Comparison of ENCODE assay signal across 8 cellular contexts in genomic region chr1:44212355-44213221, GRCh38. TPM values are rescaled to one million over a fixed set of nuclear protein-coding genes. Genes with fewer than 3 reads are reported as not detected.
DNase-seq lines count a peak whose midpoint lies in the region; ATAC-seq and TF ChIP-seq lines count a peak whose summit lies in the region.

No MANE protein-coding gene starts in this region.

- ATAC-seq in activated naive CD4-positive, alpha-beta T cell treated with anti-CD3 and anti-CD28 coated beads, Interleukin-2, amount 50 U/mL, for 72 hours: peak; percentile 49 to 63
- ATAC-seq in left lung (no peak), GM21737 (IDR thresholded peaks at IDR 0.05; ENCODE audit: unreplicated experiment) (no peak)

- peak; percentile 12 for DNase-seq in activated gamma-delta T cell treated with anti-CD3 and anti-CD28 coated beads, Interleukin-2, amount 50 U/mL, for 16 hours (ENCODE audit: low read depth)
- DNase-seq in activated gamma-delta T cell (lab: John Stamatoyannopoulos, UW) (no peak), left lung (no peak), germinal center (ENCODE audit: low spot score) (no peak), NCI-H510A treated with DMSO at 0.1 percent for 48 hours (lab: John Stamatoyannopoulos, UW) (no peak)
- peak in 1 of 2 donors; percentile 22 for DNase-seq in activated naive CD4-positive, alpha-beta T cell treated with anti-CD3 and anti-CD28 coated beads, Interleukin-2, amount 50 U/mL, for 72 hours (ENCODE audit: low spot score in 2 of 2)

- intact Hi-C loops in left lung (cut with DNase I): no loop called here

- H3K9ac ChIP-seq in stomach smooth muscle (ENCODE audit: low read length in 2 of 2): peak overlapping the region; percentile 83 to 88

- peak overlapping the region in 1 of 2 donors; percentile 77 for H3K27ac ChIP-seq in left lung
- H3K27ac ChIP-seq in stomach smooth muscle (ENCODE audit: low read length): peak overlapping the region; percentile 67

- H3K36me3 Mint-ChIP-seq in activated naive CD4-positive, alpha-beta T cell treated with anti-CD3 and anti-CD28 coated beads, Interleukin-2, amount 50 U/mL, for 72 hours: peaks cover 6 to 9% of the 10 kb centered on the region in 2 donors

- H3K27me3 ChIP-seq in left lung (no peaks in the 10 kb centered on the region), stomach smooth muscle (ENCODE audit: control insufficient read depth in 1 of 2, insufficient read depth in 2 of 2, low read length in 2 of 2) (no peaks in the 10 kb centered on the region)

- peaks cover 0 to 29% of the 10 kb centered on the region in 2 donors for H3K36me3 ChIP-seq in left lung
- peaks cover 3 to 16% of the 10 kb centered on the region in 2 donors for H3K36me3 ChIP-seq in stomach smooth muscle (ENCODE audit: control insufficient read depth in 2 of 2, insufficient read depth in 2 of 2, low read length in 2 of 2)

- H3K4me1 ChIP-seq in left lung (peaks cover 6 to 18% of the 10 kb centered on the region in 2 donors), stomach smooth muscle (ENCODE audit: control insufficient read depth, insufficient read depth, low read length) (peaks cover 20% of the 10 kb centered on the region)

- H3K9me3 Mint-ChIP-seq in activated naive CD4-positive, alpha-beta T cell treated with anti-CD3 and anti-CD28 coated beads, Interleukin-2, amount 50 U/mL, for 72 hours: no peaks in the 10 kb centered on the region

- TF ChIP-seq CTCF in left lung (IDR thresholded peaks at IDR 0.05): no peak

- H3K9me3 ChIP-seq in left lung (no peaks in the 10 kb centered on the region), stomach smooth muscle (ENCODE audit: control insufficient read depth in 2 of 2, low read length in 2 of 2) (no peaks in the 10 kb centered on the region)

- H3K4me3 ChIP-seq in left lung: peak overlapping the region; percentile 75 to 90
- peak overlapping the region; percentile 91 to 98 for H3K4me3 ChIP-seq in stomach smooth muscle (ENCODE audit: low read length in 2 of 2)

- H3K27ac Mint-ChIP-seq in activated naive CD4-positive, alpha-beta T cell treated with anti-CD3 and anti-CD28 coated beads, Interleukin-2, amount 50 U/mL, for 72 hours: peak overlapping the region; percentile 94 to 97

RNA-seq across cellular contexts. Expression of gene DMAP1, which starts 0.7 kb away (rescaled TPM):
- total RNA-seq in activated naive CD4-positive, alpha-beta T cell treated with anti-CD3 and anti-CD28 coated beads, Interleukin-2, amount 50 U/mL, for 72 hours: 10 to 100 TPM; 46.2 to 60.9 TPM
- 10 to 100 TPM; 25.6 to 32.5 TPM for total RNA-seq in left lung

Comparison
In these comparisons a context has a peak if more than half of its experiments do, and no peak if none do; other contexts are left out.
1. ATAC-seq: peak in activated naive CD4-positive, alpha-beta T cell treated with anti-CD3 and anti-CD28 coated beads, Interleukin-2, amount 50 U/mL, for 72 hours (2 of 2); none in left lung (single experiment) and GM21737 (single experiment).